Comparison of ENCODE assay signal across 20 cellular contexts in genomic region chr15:65329991-65330735, GRCh38. TPM values are rescaled to one million over a fixed set of nuclear protein-coding genes. Genes with fewer than 3 reads are reported as not detected.
DNase-seq lines count a peak whose midpoint lies in the region; ATAC-seq, FAIRE-seq and TF ChIP-seq lines count a peak whose summit lies in the region.
"Had no signal": no experiment of that assay in that cellular context is flagged by ENCODE, and none has a peak within 500 bp of the region (broad histone marks: within the 10 kb centered on the region; RNA-seq: fewer than 3 reads in every experiment).

No MANE protein-coding gene starts in this region.

- peaks cover 30% of the 10 kb centered on the region for H3K4me1 Mint-ChIP-seq in WTC11
- no peaks in the 10 kb centered on the region for H3K4me1 Mint-ChIP-seq in activated CD8-positive, alpha-beta T cell treated with anti-CD3 and anti-CD28 coated beads, Interleukin-2, amount 10 ng/mL, durations not matched to agents 7 days and 5 days (ENCODE audit: low read depth)

- CTCF ChIA-PET in WTC11 (lab: Charles Lee), result interaction anchor here (0.6 to 2.2 kb wide), 7 partner anchors 8 to 281 kb away, joined by 3 to 14 read pairs (median 3); partner anchors contain the start of gene INTS14
- CTCF ChIA-PET in activated CD8-positive, alpha-beta T cell treated with anti-CD3 and anti-CD28 coated beads, Interleukin-2, amount 10 ng/mL, durations not matched to agents 7 days and 5 days (lab: Charles Lee), result no interaction called here

- no peak for TF ChIP-seq CTCF in WTC11 (IDR thresholded peaks at IDR 0.05)

- H3K27me3 Mint-ChIP-seq in WTC11 (ENCODE audit: low read depth), result no peaks in the 10 kb centered on the region
- peaks cover 4% of the 10 kb centered on the region for H3K27me3 Mint-ChIP-seq in activated CD8-positive, alpha-beta T cell treated with anti-CD3 and anti-CD28 coated beads, Interleukin-2, amount 10 ng/mL, durations not matched to agents 7 days and 5 days (ENCODE audit: low read depth)

- peaks cover 23% of the 10 kb centered on the region for H3K36me3 Mint-ChIP-seq in WTC11
- no peaks in the 10 kb centered on the region for H3K36me3 Mint-ChIP-seq in activated CD8-positive, alpha-beta T cell treated with anti-CD3 and anti-CD28 coated beads, Interleukin-2, amount 10 ng/mL, durations not matched to agents 7 days and 5 days (ENCODE audit: low read depth)

- H3K27ac Mint-ChIP-seq in WTC11, result no peak overlapping the region
- H3K27ac Mint-ChIP-seq in activated CD8-positive, alpha-beta T cell treated with anti-CD3 and anti-CD28 coated beads, Interleukin-2, amount 10 ng/mL, durations not matched to agents 7 days and 5 days, result no peak overlapping the region

- H3K4me3 Mint-ChIP-seq in WTC11, result no peak overlapping the region
- H3K4me3 Mint-ChIP-seq in activated CD8-positive, alpha-beta T cell treated with anti-CD3 and anti-CD28 coated beads, Interleukin-2, amount 10 ng/mL, durations not matched to agents 7 days and 5 days, result no peak overlapping the region

- FAIRE-seq in urothelium cell line (lab: Jason Lieb, UNC), result peak; percentile 91
- FAIRE-seq: GM12891 had no signal

- ATAC-seq in Right ventricle myocardium inferior (no peak), left cardiac atrium (no peak), WTC11 (peak; percentile 15), GM21381 (IDR thresholded peaks at IDR 0.05; ENCODE audit: unreplicated experiment) (no peak)
- ATAC-seq in activated CD8-positive, alpha-beta T cell treated with anti-CD3 and anti-CD28 coated beads, Interleukin-2, amount 10 ng/mL, durations not matched to agents 7 days and 5 days, result no peak

- intact Hi-C loops in Right ventricle myocardium inferior (cut with DNase I) (no loop called here), left cardiac atrium (cut with DNase I) (no loop called here)

- POLR2A ChIA-PET in WTC11 (lab: Charles Lee), result no interaction called here
- POLR2A ChIA-PET in activated CD8-positive, alpha-beta T cell treated with anti-CD3 and anti-CD28 coated beads, Interleukin-2, amount 10 ng/mL, durations not matched to agents 7 days and 5 days (lab: Charles Lee), result interaction anchor here (1.5 kb wide), 1 partner anchor 25 kb away, joined by 5 read pairs; no protein-coding TSS in a partner anchor

- peak; percentile 52 for DNase-seq in Right ventricle myocardium inferior (ENCODE audit: missing footprints)
- no peak for DNase-seq in left cardiac atrium
- no peak for DNase-seq in WTC11 (ENCODE audit: low spot score)
- DNase-seq in iPS-NIHi7 (ENCODE audit: extremely low spot score), result peak; percentile 11
- DNase-seq in urothelium cell line (ENCODE audit: low spot score), result no peak
- no peak for DNase-seq in stimulated activated naive CD4-positive, alpha-beta T cell treated with Interleukin-2 at 50 U/mL for 16 hours (lab: John Stamatoyannopoulos, UW)
- no peak for DNase-seq in activated CD8-positive, alpha-beta T cell treated with anti-CD3 and anti-CD28 coated beads, Interleukin-2, amount 10 ng/mL, durations not matched to agents 7 days and 5 days
- DNase-seq: 8988T, GF-D8, HCEC 1CT, KG1, NCI-H146, NCI-H2081, NCI-H510A treated with DMSO at 0.1 percent for 48 hours, NCI-H82, PC-9 had no signal

- no peaks in the 10 kb centered on the region for H3K9me3 Mint-ChIP-seq in WTC11
- no peaks in the 10 kb centered on the region for H3K9me3 Mint-ChIP-seq in activated CD8-positive, alpha-beta T cell treated with anti-CD3 and anti-CD28 coated beads, Interleukin-2, amount 10 ng/mL, durations not matched to agents 7 days and 5 days (ENCODE audit: insufficient read depth)

TF ChIP-seq in WTC11, 78 proteins besides CTCF, POLR2A, EP300 and RAD21 (continues in another document):
- TF ChIP-seq USF2 (CRISPR knock-in tag; IDR thresholded peaks at IDR 0.05) (no peak), ATF3 (CRISPR knock-in tag; conservative IDR thresholded peaks at IDR 0.05) (no peak), ELF4 (CRISPR knock-in tag; IDR thresholded peaks at IDR 0.05; ENCODE audit: low read depth) (no peak), SMAD4 (CRISPR knock-in tag; IDR thresholded peaks at IDR 0.05) (no peak), ETV6 (CRISPR knock-in tag; IDR thresholded peaks at IDR 0.05) (no peak), ZNF512 (CRISPR knock-in tag; IDR thresholded peaks at IDR 0.05; ENCODE audit: borderline replicate concordance) (no peak), NFATC4 (CRISPR knock-in tag; IDR thresholded peaks at IDR 0.05) (no peak), ZNF281 (CRISPR knock-in tag; IDR thresholded peaks at IDR 0.05) (no peak), RELA (CRISPR knock-in tag; IDR thresholded peaks at IDR 0.05; ENCODE audit: borderline replicate concordance) (no peak), ZNF138 (CRISPR knock-in tag; conservative IDR thresholded peaks at IDR 0.05) (no peak), HMGA2 (CRISPR knock-in tag; IDR thresholded peaks at IDR 0.05) (no peak)

RNA-seq across cellular contexts. Expression of gene RNU5B-1, which starts 25.7 kb away (rescaled TPM):
- 25.8 TPM for total RNA-seq in Right ventricle myocardium inferior
- 10 to 100 TPM; 39.9 to 44.0 TPM for total RNA-seq in left cardiac atrium
- total RNA-seq in WTC11 (2021), result 9.7 to 10.4 TPM in 2 of 3 replicates, not detected in the other
- total RNA-seq in activated CD8-positive, alpha-beta T cell treated with anti-CD3 and anti-CD28 coated beads, Interleukin-2, amount 10 ng/mL, durations not matched to agents 7 days and 5 days, result 10 to 100 TPM in 1 of 2 experiments, not detected in 1; 19.9 TPM
- total RNA-seq: Daoy, PC-9, SK-MEL-5 had no signal

RNA-seq across cellular contexts. Expression of gene RNU5A-1, which starts 34.3 kb away (rescaled TPM):
- total RNA-seq in Right ventricle myocardium inferior (not detected), left cardiac atrium (not detected), WTC11 (2021) (not detected in 3 replicates)
- total RNA-seq in activated CD8-positive, alpha-beta T cell treated with anti-CD3 and anti-CD28 coated beads, Interleukin-2, amount 10 ng/mL, durations not matched to agents 7 days and 5 days, result not detected
- total RNA-seq: Daoy, PC-9, SK-MEL-5 had no signal

RNA-seq across cellular contexts. Expression of gene PARP16, which starts 43.5 kb away (rescaled TPM):
- total RNA-seq in Right ventricle myocardium inferior, result 4.9 TPM
- 1 to 10 TPM; 3.5 to 4.6 TPM for total RNA-seq in left cardiac atrium
- 4.7 to 6.2 TPM (median 5.8 TPM) in 3 replicates for total RNA-seq in WTC11 (2021)
- 10 to 100 TPM; 17.0 to 19.3 TPM for total RNA-seq in activated CD8-positive, alpha-beta T cell treated with anti-CD3 and anti-CD28 coated beads, Interleukin-2, amount 10 ng/mL, durations not matched to agents 7 days and 5 days

RNA-seq across cellular contexts. Expression of gene IGDCC3, which starts 47.6 kb away (rescaled TPM):
- total RNA-seq in Right ventricle myocardium inferior (0.43 TPM), left cardiac atrium (under 1 TPM in 1 of 2 donors, not detected in 1; 0.09 TPM), WTC11 (2021) (49.2 to 53.5 TPM (median 53.5 TPM) in 3 replicates)
- total RNA-seq in activated CD8-positive, alpha-beta T cell treated with anti-CD3 and anti-CD28 coated beads, Interleukin-2, amount 10 ng/mL, durations not matched to agents 7 days and 5 days, result not detected
- total RNA-seq: Daoy had no signal

Comparison
In these comparisons a context has a peak if more than half of its experiments do, and no peak if none do; other contexts are left out.
1. DNase-seq: peak in Right ventricle myocardium inferior (single experiment) and iPS-NIHi7 (single experiment); none in left cardiac atrium (single experiment), WTC11 (single experiment), urothelium cell line (single experiment), stimulated activated naive CD4-positive, alpha-beta T cell treated with Interleukin-2 at 50 U/mL for 16 hours (single experiment) and activated CD8-positive, alpha-beta T cell treated with anti-CD3 and anti-CD28 coated beads, Interleukin-2, amount 10 ng/mL, durations not matched to agents 7 days and 5 days (single experiment).